32 cellular contexts compared by ENCODE assay signal in the genomic region with DNA sequence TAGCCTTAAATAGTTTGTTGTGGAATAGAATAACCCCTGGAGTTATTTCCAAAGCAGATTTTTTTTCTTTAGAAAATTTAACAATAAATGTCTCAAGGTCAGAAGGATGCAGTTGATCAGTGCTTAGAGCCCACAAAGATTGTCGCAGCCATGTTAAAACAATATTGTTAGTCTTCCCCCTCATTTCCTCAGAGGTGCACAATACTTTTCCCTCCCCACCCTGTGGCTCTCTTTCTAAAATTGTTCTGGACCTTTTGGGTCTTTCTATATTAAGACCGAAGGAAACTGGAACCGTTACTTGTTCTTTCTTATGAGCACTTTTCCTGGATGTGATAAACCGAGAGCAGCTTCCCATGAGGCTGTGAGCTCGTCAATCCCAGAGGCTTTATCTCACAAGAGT.
"Had no signal": no experiment of that assay in that cellular context is flagged by ENCODE, and none has a peak within 500 bp of the region (broad histone marks: within the 10 kb centered on the region; RNA-seq: fewer than 3 reads in every experiment).

No MANE protein-coding gene starts in this region.

- H3K4me1 Mint-ChIP-seq: activated CD8-positive, alpha-beta memory T cell treated with anti-CD3 and anti-CD28 coated beads, Interleukin-2, amount 10 ng/mL, durations not matched to agents 7 days and 5 days; activated naive CD4-positive, alpha-beta T cell treated with anti-CD3 and anti-CD28 coated beads, Interleukin-2, amount 50 U/mL, for 24 hours; activated naive CD8-positive, alpha-beta T cell treated with anti-CD3 and anti-CD28 coated beads for 36 hours; T-helper 17 cell had no signal

- H3K9me3 Mint-ChIP-seq: activated B cell treated with CpG ODN at 0.5 μM for 24 hours; activated naive CD4-positive, alpha-beta T cell treated with anti-CD3 and anti-CD28 coated beads for 36 hours; activated naive CD4-positive, alpha-beta T cell treated with anti-CD3 and anti-CD28 coated beads, Interleukin-2, amount 50 U/mL, for 24 hours; activated naive CD8-positive, alpha-beta T cell treated with anti-CD3 and anti-CD28 coated beads for 36 hours; activated T-helper 1 cell treated with anti-CD3 and anti-CD28 coated beads, Interleukin-12 subunit alpha, Interleukin-12 subunit beta, Interleukin-2, Interleukin-4 antibody, amounts not matched to agents 30 ng/mL and 10 ng/mL and 1 ng/mL, durations not matched to agents 14 hours and 24 hours and 36 hours; activated T-helper 2 cell treated with anti-CD3 and anti-CD28 coated beads, Interferon-gamma antibody, Interleukin-2, Interleukin-4, amounts not matched to agents 10 μg/mL and 5 μg/mL and 100 μg/mL, durations not matched to agents 14 hours and 24 hours and 36 hours; T-helper 2 cell treated with Interferon-gamma antibody and Interleukin-4, amounts not matched to agents 5 μg/mL and 100 μg/mL, for 36 hours had no signal

- H3K4me3 ChIP-seq: adrenal gland, body of pancreas, colonic mucosa had no signal

- H3K27ac ChIP-seq: adrenal gland, body of pancreas, colonic mucosa, WERI-Rb-1 had no signal

- DNase-seq: activated B cell treated with CpG ODN at 0.5 μM for 24 hours; activated CD4-positive, alpha-beta T cell treated with anti-CD3 and anti-CD28 coated beads for 48 hours; activated CD4-positive, alpha-beta T cell treated with anti-CD3 and anti-CD28 coated beads, Interleukin-2, amount 50 U/mL, for 1 hour; activated CD4-positive, alpha-beta T cell treated with anti-CD3 and anti-CD28 coated beads, Interleukin-2, amount 50 U/mL, for 48 hours; activated CD8-positive, alpha-beta memory T cell treated with anti-CD3 and anti-CD28 coated beads, Interleukin-2, amount 10 ng/mL, durations not matched to agents 7 days and 5 days; activated CD8-positive, alpha-beta memory T cell treated with anti-CD3 and anti-CD28 coated beads, Interleukin-2, amount 50 U/mL, for 4 hours; activated CD8-positive, alpha-beta T cell treated with anti-CD3 and anti-CD28 coated beads, Interleukin-2, amount 10 ng/mL, durations not matched to agents 7 days and 5 days; activated effector memory CD4-positive, alpha-beta T cell treated with anti-CD3 and anti-CD28 coated beads, Interleukin-2, amount 50 U/mL, for 16 hours; activated naive CD4-positive, alpha-beta T cell treated with anti-CD3 and anti-CD28 coated beads for 36 hours; activated naive CD8-positive, alpha-beta T cell treated with anti-CD3 and anti-CD28 coated beads for 36 hours; activated naive CD8-positive, alpha-beta T cell treated with anti-CD3 and anti-CD28 coated beads, Interleukin-2, amount 50 U/mL, for 24 hours; activated T-cell treated with anti-CD3 and anti-CD28 coated beads, Interleukin-2, amount 50 U/mL, for 1 hour; activated T-cell treated with anti-CD3 and anti-CD28 coated beads, Interleukin-2, amount 50 U/mL, for 48 hours; adrenal gland; amygdala; aorta; body of pancreas; central memory CD4-positive, alpha-beta T cell; cerebellar nuclear complex; colonic mucosa; effector CD8-positive, alpha-beta T cell; foreskin fibroblast; T-helper 1 cell; T-helper 17 cell; T1000; WERI-Rb-1 had no signal

- H3K4me3 Mint-ChIP-seq: activated B cell treated with CpG ODN at 0.5 μM for 24 hours; activated CD8-positive, alpha-beta memory T cell treated with anti-CD3 and anti-CD28 coated beads, Interleukin-2, amount 10 ng/mL, durations not matched to agents 7 days and 5 days; activated CD8-positive, alpha-beta T cell treated with anti-CD3 and anti-CD28 coated beads, Interleukin-2, amount 10 ng/mL, durations not matched to agents 7 days and 5 days; activated naive CD4-positive, alpha-beta T cell treated with anti-CD3 and anti-CD28 coated beads for 36 hours; activated naive CD4-positive, alpha-beta T cell treated with anti-CD3 and anti-CD28 coated beads, Interleukin-2, amount 50 U/mL, for 24 hours; activated naive CD8-positive, alpha-beta T cell treated with anti-CD3 and anti-CD28 coated beads for 36 hours; activated naive CD8-positive, alpha-beta T cell treated with anti-CD3 and anti-CD28 coated beads, Interleukin-2, amount 50 U/mL, for 24 hours; activated T-helper 1 cell treated with anti-CD3 and anti-CD28 coated beads, Interleukin-12 subunit alpha, Interleukin-12 subunit beta, Interleukin-2, Interleukin-4 antibody, amounts not matched to agents 30 ng/mL and 10 ng/mL and 1 ng/mL, durations not matched to agents 14 hours and 24 hours and 36 hours; T-helper 17 cell; T-helper 2 cell treated with Interferon-gamma antibody and Interleukin-4, amounts not matched to agents 5 μg/mL and 100 μg/mL, for 36 hours had no signal

- H3K9me3 ChIP-seq: adrenal gland, body of pancreas, colonic mucosa had no signal

- H3K4me1 ChIP-seq: adrenal gland, body of pancreas, colonic mucosa had no signal

- H3K36me3 Mint-ChIP-seq: activated CD8-positive, alpha-beta memory T cell treated with anti-CD3 and anti-CD28 coated beads, Interleukin-2, amount 10 ng/mL, durations not matched to agents 7 days and 5 days; activated naive CD4-positive, alpha-beta T cell treated with anti-CD3 and anti-CD28 coated beads, Interleukin-2, amount 50 U/mL, for 24 hours; activated naive CD8-positive, alpha-beta T cell treated with anti-CD3 and anti-CD28 coated beads for 36 hours had no signal

- H3K27ac Mint-ChIP-seq: activated B cell treated with CpG ODN at 0.5 μM for 24 hours; activated CD8-positive, alpha-beta memory T cell treated with anti-CD3 and anti-CD28 coated beads, Interleukin-2, amount 10 ng/mL, durations not matched to agents 7 days and 5 days; activated CD8-positive, alpha-beta T cell treated with anti-CD3 and anti-CD28 coated beads, Interleukin-2, amount 10 ng/mL, durations not matched to agents 7 days and 5 days; activated naive CD4-positive, alpha-beta T cell treated with anti-CD3 and anti-CD28 coated beads for 36 hours; activated naive CD4-positive, alpha-beta T cell treated with anti-CD3 and anti-CD28 coated beads, Interleukin-2, amount 50 U/mL, for 24 hours; activated naive CD8-positive, alpha-beta T cell treated with anti-CD3 and anti-CD28 coated beads for 36 hours; activated naive CD8-positive, alpha-beta T cell treated with anti-CD3 and anti-CD28 coated beads, Interleukin-2, amount 50 U/mL, for 24 hours; activated T-helper 1 cell treated with anti-CD3 and anti-CD28 coated beads, Interleukin-12 subunit alpha, Interleukin-12 subunit beta, Interleukin-2, Interleukin-4 antibody, amounts not matched to agents 30 ng/mL and 10 ng/mL and 1 ng/mL, durations not matched to agents 14 hours and 24 hours and 36 hours; activated T-helper 2 cell treated with anti-CD3 and anti-CD28 coated beads, Interferon-gamma antibody, Interleukin-2, Interleukin-4, amounts not matched to agents 10 μg/mL and 5 μg/mL and 100 μg/mL, durations not matched to agents 14 hours and 24 hours and 36 hours; T-helper 17 cell; T-helper 2 cell treated with Interferon-gamma antibody and Interleukin-4, amounts not matched to agents 5 μg/mL and 100 μg/mL, for 36 hours had no signal

- H3K27me3 ChIP-seq: adrenal gland, body of pancreas, colonic mucosa had no signal

- H3K36me3 ChIP-seq: adrenal gland, colonic mucosa, WERI-Rb-1 had no signal

- ATAC-seq: activated CD4-positive, CD25-positive, alpha-beta regulatory T cell treated with anti-CD3 and anti-CD28 coated beads, Interleukin-2, amount 50 U/mL, for 24 hours; activated CD8-positive, alpha-beta memory T cell treated with anti-CD3 and anti-CD28 coated beads, Interleukin-2, amount 10 ng/mL, durations not matched to agents 7 days and 5 days; activated CD8-positive, alpha-beta T cell treated with anti-CD3 and anti-CD28 coated beads, Interleukin-2, amount 10 ng/mL, durations not matched to agents 7 days and 5 days; activated naive CD8-positive, alpha-beta T cell treated with anti-CD3 and anti-CD28 coated beads, Interleukin-2, amount 50 U/mL, for 24 hours; body of pancreas; esophagus mucosa; T-helper 17 cell had no signal
